Comparison of ENCODE assay signal across 1 cellular context in genomic region chr3:145118303-145118702, GRCh38.
TF ChIP-seq lines count a peak whose summit lies in the region.

No MANE protein-coding gene starts in this region.

TF ChIP-seq in H1, 55 proteins besides CTCF, POLR2A, EP300 and RAD21 (continued from another document):
- TF ChIP-seq CHD7 (IDR thresholded peaks at IDR 0.05; ENCODE audit: insufficient replicate concordance, low read length) (no peak), NANOG (IDR thresholded peaks at IDR 0.05; ENCODE audit: insufficient read depth, low read depth, low read length, poor library complexity, severe bottlenecking) (no peak), KDM4A (IDR thresholded peaks at IDR 0.05; ENCODE audit: low read depth, low read length, severe bottlenecking) (no peak), HDAC2 (IDR thresholded peaks at IDR 0.05; ENCODE audit: borderline replicate concordance in 1 of 2, low read depth in 2 of 2, low read length in 2 of 2) (no peak), CHD1 (IDR thresholded peaks at IDR 0.05; ENCODE audit: low read depth, low read length) (no peak), RBBP5 (IDR thresholded peaks at IDR 0.05; ENCODE audit: borderline replicate concordance, low read depth, low read length) (no peak), SP1 (IDR thresholded peaks at IDR 0.05; ENCODE audit: low read depth, low read length) (no peak), CEBPB (IDR thresholded peaks at IDR 0.05; ENCODE audit: low read depth, low read length) (no peak), E2F6 (IDR thresholded peaks at IDR 0.05) (no peak), ZNF274 (IDR thresholded peaks at IDR 0.05; ENCODE audit: borderline replicate concordance, extremely low read depth, low read length) (no peak), KDM1A (IDR thresholded peaks at IDR 0.05; ENCODE audit: borderline replicate concordance, low read length) (no peak), TAF1 (IDR thresholded peaks at IDR 0.05; ENCODE audit: low read depth, low read length) (no peak), SAP30 (IDR thresholded peaks at IDR 0.05; ENCODE audit: insufficient read depth, insufficient replicate concordance, low read length) (no peak), MAX (IDR thresholded peaks at IDR 0.05) (no peak), CREB1 (IDR thresholded peaks at IDR 0.05) (no peak), YY1 (IDR thresholded peaks at IDR 0.05; ENCODE audit: low read depth, low read length) (no peak), EGR1 (IDR thresholded peaks at IDR 0.05; ENCODE audit: borderline replicate concordance, low read depth, low read length) (no peak)
